ENCODE assay signal across 25 cellular contexts in the genomic region with DNA sequence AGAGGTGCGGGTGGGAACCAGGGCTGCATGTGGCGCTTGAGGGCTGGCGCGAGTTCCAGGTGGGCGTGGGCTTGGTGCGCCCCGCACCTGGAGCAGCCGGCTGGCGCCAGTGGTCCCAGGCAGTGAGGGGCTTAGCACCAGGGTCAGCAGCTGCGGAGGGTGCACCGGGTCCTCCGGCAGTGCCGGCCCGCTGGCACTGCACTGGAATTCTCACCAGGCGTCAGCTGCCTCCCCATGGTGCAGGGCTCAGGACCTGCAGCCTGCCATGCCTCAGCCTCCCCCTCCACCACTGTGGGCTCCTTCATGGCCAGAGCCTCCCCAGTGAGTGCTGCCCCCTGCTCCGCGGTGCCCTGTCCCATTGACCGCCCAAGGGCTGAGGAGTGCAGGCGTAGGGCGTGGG.
"Had no signal": no experiment of that assay in that cellular context is flagged by ENCODE, and none has a peak within 500 bp of the region (broad histone marks: within the 10 kb centered on the region; RNA-seq: fewer than 3 reads in every experiment).

No MANE protein-coding gene starts in this region.

- DNase-seq: activated CD4-positive, alpha-beta T cell treated with anti-CD3 and anti-CD28 coated beads, Interleukin-2, amount 10 ng/mL, durations not matched to agents 24 days and 14 days; activated CD4-positive, alpha-beta T cell treated with anti-CD3 and anti-CD28 coated beads, Interleukin-2, amount 50 U/mL, for 4 hours; activated CD8-positive, alpha-beta T cell treated with anti-CD3 and anti-CD28 coated beads for 36 hours; activated naive CD4-positive, alpha-beta T cell treated with anti-CD3 and anti-CD28 coated beads, Interleukin-2, amount 10 ng/mL, durations not matched to agents 7 days and 5 days; activated naive CD8-positive, alpha-beta T cell treated with anti-CD3 and anti-CD28 coated beads, Interleukin-2, amount 50 U/mL, for 24 hours; activated T-cell treated with anti-CD3 and anti-CD28 coated beads, Interleukin-2, amount 50 U/mL, for 24 hours; anterior cingulate cortex; caudate nucleus; NCI-H1092 treated with DMSO at 0.1 percent for 48 hours; NCI-H1417 treated with DMSO at 0.1 percent for 48 hours; NCI-H187 treated with DMSO at 0.1 percent for 48 hours; NCI-H2081; NCI-H2171 treated with DMSO at 0.1 percent for 48 hours; NCI-H2227 treated with DMSO at 0.1 percent for 48 hours; NCI-H446; NCI-H524; OCI-M1; SHP77; SJCRH30; T1000 had no signal

- H3K9me3 ChIP-seq: SJCRH30 had no signal

- H3K4me3 Mint-ChIP-seq: activated CD4-positive, alpha-beta T cell treated with anti-CD3 and anti-CD28 coated beads, Interleukin-2, amount 10 ng/mL, durations not matched to agents 24 days and 14 days; activated CD8-positive, alpha-beta T cell treated with anti-CD3 and anti-CD28 coated beads for 36 hours; activated naive CD4-positive, alpha-beta T cell treated with anti-CD3 and anti-CD28 coated beads, Interleukin-2, amount 10 ng/mL, durations not matched to agents 7 days and 5 days; activated naive CD8-positive, alpha-beta T cell; activated naive CD8-positive, alpha-beta T cell treated with anti-CD3 and anti-CD28 coated beads, Interleukin-2, amount 50 U/mL, for 24 hours; activated T-cell treated with anti-CD3 and anti-CD28 coated beads, Interleukin-2, amount 50 U/mL, for 24 hours; brain had no signal

- ATAC-seq: activated CD8-positive, alpha-beta T cell treated with anti-CD3 and anti-CD28 coated beads for 36 hours; activated naive CD8-positive, alpha-beta T cell treated with anti-CD3 and anti-CD28 coated beads, Interleukin-2, amount 50 U/mL, for 24 hours; K562 had no signal

- H3K4me3 ChIP-seq: K562, SJCRH30, SK-N-MC had no signal

- H3K36me3 ChIP-seq: SJCRH30 had no signal

- H3K27me3 Mint-ChIP-seq: activated CD4-positive, alpha-beta T cell treated with anti-CD3 and anti-CD28 coated beads, Interleukin-2, amount 10 ng/mL, durations not matched to agents 24 days and 14 days; activated CD8-positive, alpha-beta T cell treated with anti-CD3 and anti-CD28 coated beads for 36 hours; activated naive CD4-positive, alpha-beta T cell treated with anti-CD3 and anti-CD28 coated beads, Interleukin-2, amount 10 ng/mL, durations not matched to agents 7 days and 5 days; activated naive CD8-positive, alpha-beta T cell; activated naive CD8-positive, alpha-beta T cell treated with anti-CD3 and anti-CD28 coated beads, Interleukin-2, amount 50 U/mL, for 24 hours; activated T-cell treated with anti-CD3 and anti-CD28 coated beads, Interleukin-2, amount 50 U/mL, for 24 hours; brain had no signal

- H3K27me3 ChIP-seq: SJCRH30 had no signal

- H3K36me3 Mint-ChIP-seq: activated naive CD4-positive, alpha-beta T cell treated with anti-CD3 and anti-CD28 coated beads, Interleukin-2, amount 10 ng/mL, durations not matched to agents 7 days and 5 days; activated naive CD8-positive, alpha-beta T cell; brain had no signal

- H3K4me1 ChIP-seq: SJCRH30 had no signal

- H3K27ac ChIP-seq: SJCRH30, SK-N-MC had no signal

- H3K4me1 Mint-ChIP-seq: activated CD4-positive, alpha-beta T cell treated with anti-CD3 and anti-CD28 coated beads, Interleukin-2, amount 10 ng/mL, durations not matched to agents 24 days and 14 days; activated naive CD4-positive, alpha-beta T cell treated with anti-CD3 and anti-CD28 coated beads, Interleukin-2, amount 10 ng/mL, durations not matched to agents 7 days and 5 days; activated naive CD8-positive, alpha-beta T cell treated with anti-CD3 and anti-CD28 coated beads, Interleukin-2, amount 50 U/mL, for 24 hours; brain had no signal

- H3K27ac Mint-ChIP-seq: activated CD4-positive, alpha-beta T cell treated with anti-CD3 and anti-CD28 coated beads, Interleukin-2, amount 10 ng/mL, durations not matched to agents 24 days and 14 days; activated CD8-positive, alpha-beta T cell treated with anti-CD3 and anti-CD28 coated beads for 36 hours; activated naive CD4-positive, alpha-beta T cell treated with anti-CD3 and anti-CD28 coated beads, Interleukin-2, amount 10 ng/mL, durations not matched to agents 7 days and 5 days; activated naive CD8-positive, alpha-beta T cell; activated naive CD8-positive, alpha-beta T cell treated with anti-CD3 and anti-CD28 coated beads, Interleukin-2, amount 50 U/mL, for 24 hours; activated T-cell treated with anti-CD3 and anti-CD28 coated beads, Interleukin-2, amount 50 U/mL, for 24 hours; activated T-helper 2 cell treated with anti-CD3 and anti-CD28 coated beads, Interferon-gamma antibody, Interleukin-2, Interleukin-4, amounts not matched to agents 10 μg/mL and 5 μg/mL and 100 μg/mL, durations not matched to agents 14 hours and 24 hours and 36 hours; brain had no signal
